ENCODE assay signal across 8 cellular contexts in the genomic region with DNA sequence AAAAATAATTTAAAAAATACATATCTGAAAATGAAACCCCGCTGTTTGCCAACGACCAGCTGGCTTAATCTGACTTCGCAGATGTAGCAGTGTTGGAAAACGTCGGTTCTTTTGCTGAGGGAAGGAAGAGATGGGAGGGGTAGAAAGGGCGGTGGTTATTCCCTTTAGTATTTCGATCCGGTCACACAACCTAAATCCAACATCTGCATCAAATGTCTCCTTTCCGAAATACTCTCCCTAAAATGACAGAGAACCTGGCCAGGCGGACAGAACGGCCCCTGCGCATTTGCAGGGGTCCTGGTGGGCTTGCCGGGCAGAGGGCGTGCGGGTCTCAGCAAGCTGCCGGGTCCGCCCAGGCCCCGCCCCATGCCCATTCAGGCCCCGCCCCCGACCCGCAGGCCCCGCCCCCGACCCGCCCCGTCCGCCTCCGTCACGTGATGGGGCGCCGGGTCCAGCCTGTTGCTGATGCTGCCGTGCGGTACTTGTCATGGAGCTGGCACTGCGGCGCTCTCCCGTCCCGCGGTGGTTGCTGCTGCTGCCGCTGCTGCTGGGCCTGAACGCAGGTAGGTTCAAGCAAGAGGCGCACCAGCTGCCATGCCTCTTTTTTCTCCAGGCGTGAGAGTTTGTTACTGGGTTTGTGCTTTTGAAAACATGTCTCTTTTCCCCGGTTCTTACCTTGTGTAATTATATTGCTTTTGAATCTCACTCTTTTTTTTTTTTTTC. TPM values are rescaled to one million over a fixed set of nuclear protein-coding genes. Genes with fewer than 3 reads are reported as not detected.
DNase-seq lines count a peak whose midpoint lies in the region; ATAC-seq, FAIRE-seq and TF ChIP-seq lines count a peak whose summit lies in the region.

A gene with protein sequence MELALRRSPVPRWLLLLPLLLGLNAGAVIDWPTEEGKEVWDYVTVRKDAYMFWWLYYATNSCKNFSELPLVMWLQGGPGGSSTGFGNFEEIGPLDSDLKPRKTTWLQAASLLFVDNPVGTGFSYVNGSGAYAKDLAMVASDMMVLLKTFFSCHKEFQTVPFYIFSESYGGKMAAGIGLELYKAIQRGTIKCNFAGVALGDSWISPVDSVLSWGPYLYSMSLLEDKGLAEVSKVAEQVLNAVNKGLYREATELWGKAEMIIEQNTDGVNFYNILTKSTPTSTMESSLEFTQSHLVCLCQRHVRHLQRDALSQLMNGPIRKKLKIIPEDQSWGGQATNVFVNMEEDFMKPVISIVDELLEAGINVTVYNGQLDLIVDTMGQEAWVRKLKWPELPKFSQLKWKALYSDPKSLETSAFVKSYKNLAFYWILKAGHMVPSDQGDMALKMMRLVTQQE (plus strand): TSS at position 459 of the 723 bp plus-strand sequence. CDS start 29 bp downstream, at position 488.

- peaks cover 11% of the 10 kb centered on the region for H3K4me1 ChIP-seq in CD4-positive, CD25-positive, alpha-beta regulatory T cell (ENCODE audit: control insufficient read depth, insufficient read depth, low read length, poor library complexity, severe bottlenecking)
- peaks cover 14% of the 10 kb centered on the region for H3K4me1 ChIP-seq in endothelial cell of umbilical vein (ENCODE audit: control insufficient read depth, extremely low read depth, insufficient read depth, low read length)

- H3K27ac ChIP-seq in CD4-positive, CD25-positive, alpha-beta regulatory T cell (ENCODE audit: insufficient read depth, low read length, poor library complexity, severe bottlenecking) = peak within 1 kb of the TSS; percentile 47
- H3K27ac ChIP-seq in endothelial cell of umbilical vein (ENCODE audit: insufficient read depth, low read depth, low read length) = no peak within 1 kb of the TSS

- H2AFZ ChIP-seq in endothelial cell of umbilical vein (ENCODE audit: low read depth, low read length) = peak within 1 kb of the TSS; percentile 98

- TF ChIP-seq POLR2A in endothelial cell of umbilical vein (IDR thresholded peaks at IDR 0.05; ENCODE audit: low read depth, low read length) = no peak

- H3K4me1 Mint-ChIP-seq in CD4-positive, CD25-positive, alpha-beta regulatory T cell = peaks cover 9 to 28% (median 18%) of the 10 kb centered on the region in 4 donors

- no peaks in the 10 kb centered on the region for H3K36me3 ChIP-seq in CD4-positive, CD25-positive, alpha-beta regulatory T cell (ENCODE audit: control insufficient read depth, insufficient read depth, low read length)
- H3K36me3 ChIP-seq in endothelial cell of umbilical vein (ENCODE audit: control insufficient read depth in 2 of 2, extremely low read depth in 1 of 2, insufficient read depth in 2 of 2, low read length in 2 of 2) = no peaks in the 10 kb centered on the region

- peaks cover 3% of the 10 kb centered on the region for H3K27me3 ChIP-seq in CD4-positive, CD25-positive, alpha-beta regulatory T cell (ENCODE audit: control insufficient read depth, insufficient read depth, low read length)
- H3K27me3 ChIP-seq in endothelial cell of umbilical vein (ENCODE audit: control insufficient read depth in 2 of 2, insufficient read depth in 2 of 2, low read length in 2 of 2) = peaks cover 0 to 4% of the 10 kb centered on the region in 2 experiments

- H3K9me1 ChIP-seq in endothelial cell of umbilical vein (replicated peaks; ENCODE audit: control insufficient read depth, extremely low read depth, insufficient read depth, low read length) = no peaks in the 10 kb centered on the region

- H3K79me2 ChIP-seq in endothelial cell of umbilical vein (ENCODE audit: control insufficient read depth, insufficient read depth, low read length) = no peaks in the 10 kb centered on the region

- H3K4me3 ChIP-seq in CD4-positive, CD25-positive, alpha-beta regulatory T cell (ENCODE audit: low read depth, low read length) = peak within 1 kb of the TSS; percentile 90
- peak within 1 kb of the TSS; percentile 64 to 85 (median 74) for H3K4me3 ChIP-seq in endothelial cell of umbilical vein (replicated peaks in 1 of 3; ENCODE audit: insufficient read depth in 1 of 3, low read depth in 1 of 3, low read length in 3 of 3)

- ATAC-seq in CD4-positive, CD25-positive, alpha-beta regulatory T cell (ENCODE audit: low read depth in 2 of 2) = peak; percentile 92 to 93
- peak; percentile 68 for ATAC-seq in GM19455 (IDR thresholded peaks at IDR 0.05; ENCODE audit: unreplicated experiment)

- no peaks in the 10 kb centered on the region for H3K9me3 ChIP-seq in CD4-positive, CD25-positive, alpha-beta regulatory T cell (ENCODE audit: control insufficient read depth in 2 of 2, low read length in 2 of 2)
- H3K9me3 ChIP-seq in endothelial cell of umbilical vein (replicated peaks; ENCODE audit: control insufficient read depth, insufficient read depth, low read length) = no peaks in the 10 kb centered on the region

- no peaks in the 10 kb centered on the region for H4K20me1 ChIP-seq in endothelial cell of umbilical vein (replicated peaks; ENCODE audit: control insufficient read depth, extremely low read depth, insufficient read depth, low read length)

- H3K4me2 ChIP-seq in endothelial cell of umbilical vein (ENCODE audit: insufficient read depth, low read length) = peak within 1 kb of the TSS; percentile 92

- H3K9ac ChIP-seq in endothelial cell of umbilical vein (replicated peaks; ENCODE audit: extremely low read depth, insufficient read depth, low read length) = peak within 1 kb of the TSS; percentile 59

- peaks cover 35% of the 10 kb centered on the region for H3K27me3 Mint-ChIP-seq in CD4-positive, CD25-positive, alpha-beta regulatory T cell

- DNase-seq in CD4-positive, CD25-positive, alpha-beta regulatory T cell = peak; percentile 76 to 82 (median 79)
- DNase-seq in HS-5 (ENCODE audit: low read depth) = peak; percentile 23
- DNase-seq in NOMO-1 treated with dmso at 0.1 percent for 144 hours (lab: John Stamatoyannopoulos, UW; ENCODE audit: unreplicated experiment) = peak; percentile 64
- peak; percentile 36 for DNase-seq in activated CD8-positive, alpha-beta memory T cell treated with anti-CD3 and anti-CD28 coated beads, Interleukin-2, amount 50 U/mL, for 24 hours (ENCODE audit: extremely low read depth)
- peak; percentile 85 for DNase-seq in endothelial cell of umbilical vein (ENCODE audit: low read depth, low spot score)
- DNase-seq in middle frontal gyrus (ENCODE audit: extremely low spot score, low spot score) = peak; percentile 42
- DNase-seq in stimulated activated CD8-positive, alpha-beta memory T cell treated with anti-CD3 and anti-CD28 coated beads, Interleukin-2, amount 100 ng/mL, for 1 hour (ENCODE audit: low read depth in 2 of 2) = peak; percentile 64 to 71

- intact Hi-C loops in endothelial cell of umbilical vein (cut with micrococcal nuclease) = loop anchor here (1.0 to 5.0 kb wide), 3 partner anchors 17 to 109 kb away; a partner anchor contains a TSS

- peaks cover 0 to 2% (median 0%) of the 10 kb centered on the region in 7 donors for H3K9me3 Mint-ChIP-seq in CD4-positive, CD25-positive, alpha-beta regulatory T cell

- CTCF ChIA-PET in endothelial cell of umbilical vein (lab: Charles Lee) = interaction anchor here (0.6 to 2.5 kb wide), 8 partner anchors 10 to 851 kb away, joined by 3 to 13 read pairs (median 6); a partner anchor contains a TSS

- H3K4me3 Mint-ChIP-seq in CD4-positive, CD25-positive, alpha-beta regulatory T cell = peak within 1 kb of the TSS; percentile 92 to 99 (median 94)

- POLR2A ChIA-PET in endothelial cell of umbilical vein (lab: Charles Lee) = interaction anchor here (0.7 kb wide), 1 partner anchor 154 kb away, joined by 8 read pairs; no protein-coding TSS in a partner anchor

- FAIRE-seq in endothelial cell of umbilical vein (lab: Jason Lieb, UNC) = peak; percentile 94

- TF ChIP-seq CTCF in endothelial cell of umbilical vein (IDR thresholded peaks at IDR 0.05; ENCODE audit: extremely low read depth in 1 of 2, insufficient read depth in 1 of 2, low read depth in 1 of 2, low read length in 2 of 2) = no peak

- BruUV-seq in endothelial cell of umbilical vein (replicated peaks; lab: Mats Ljungman, UMichigan) = no TSS peak

- peaks cover 4% of the 10 kb centered on the region for H3K36me3 Mint-ChIP-seq in CD4-positive, CD25-positive, alpha-beta regulatory T cell

- dilution Hi-C loops in endothelial cell of umbilical vein (cut with MboI; ENCODE audit: extremely low pct_ligation_motif_present, low sequenced_read_pairs) = no loop called here

- peak within 1 kb of the TSS; percentile 91 to 94 (median 93) for H3K27ac Mint-ChIP-seq in CD4-positive, CD25-positive, alpha-beta regulatory T cell

TF ChIP-seq in endothelial cell of umbilical vein, 7 proteins besides CTCF, POLR2A, EP300 and RAD21:
- TF ChIP-seq POLR2AphosphoS5 (IDR thresholded peaks at IDR 0.05; ENCODE audit: insufficient read depth, low read depth, low read length) = peak; percentile 56
- no peak for TF ChIP-seq MYC (IDR thresholded peaks at IDR 0.05; ENCODE audit: low read depth, low read length)
- TF ChIP-seq, protein P1, sequence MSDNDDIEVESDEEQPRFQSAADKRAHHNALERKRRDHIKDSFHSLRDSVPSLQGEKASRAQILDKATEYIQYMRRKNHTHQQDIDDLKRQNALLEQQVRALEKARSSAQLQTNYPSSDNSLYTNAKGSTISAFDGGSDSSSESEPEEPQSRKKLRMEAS (IDR thresholded peaks at IDR 0.05; ENCODE audit: insufficient read depth, insufficient read length) = peak; percentile 57
- no peak for TF ChIP-seq JUN (IDR thresholded peaks at IDR 0.05; ENCODE audit: borderline replicate concordance, insufficient read depth, insufficient read length, low read depth)
- TF ChIP-seq GATA2 (IDR thresholded peaks at IDR 0.05; ENCODE audit: insufficient read depth, insufficient read length, low read depth, low read length) = no peak
TF ChIP-seq in endothelial cell of umbilical vein: peak in this region for 2.

RNA-seq across cellular contexts. Expression of the gene that starts here (rescaled TPM):
- 14.5 TPM for total RNA-seq in CD4-positive, CD25-positive, alpha-beta regulatory T cell
- polyA plus RNA-seq in CD4-positive, CD25-positive, alpha-beta regulatory T cell = 10 to 100 TPM; 18.9 to 24.9 (median 23.3) TPM
- total RNA-seq in endothelial cell of umbilical vein = 38.6 and 49.4 TPM in 2 replicates
- polyA plus RNA-seq in endothelial cell of umbilical vein = 35.3 and 43.6 TPM in 2 replicates
- polyA plus RNA-seq in endothelial cell of umbilical vein (2011; cell fraction: cytosol; rRNA removed) = 42.8 and 43.1 TPM in 2 replicates
- 59.9 and 74.0 TPM in 2 replicates for polyA plus RNA-seq in endothelial cell of umbilical vein (2011; cell fraction: nucleus; rRNA removed)
- 69.0 and 72.9 TPM in 2 replicates for polyA plus RNA-seq in endothelial cell of umbilical vein (2012)
- polyA minus RNA-seq in endothelial cell of umbilical vein = 17.9 and 20.0 TPM in 2 replicates
- 8.7 TPM for polyA minus RNA-seq in endothelial cell of umbilical vein (2011; cell fraction: cytosol; rRNA and poly(A)+ RNA removed)
- polyA minus RNA-seq in endothelial cell of umbilical vein (2011; cell fraction: nucleus; rRNA and poly(A)+ RNA removed) = 9.1 and 11.4 TPM in 2 replicates

Comparison
In these comparisons a context has a peak if more than half of its experiments do, and no peak if none do; other contexts are left out.
1. DNase-seq: peak in every context shown above with its lines; median percentile 85 in endothelial cell of umbilical vein; 79 in CD4-positive, CD25-positive, alpha-beta regulatory T cell; 68 in stimulated activated CD8-positive, alpha-beta memory T cell treated with anti-CD3 and anti-CD28 coated beads, Interleukin-2, amount 100 ng/mL, for 1 hour; 64 in NOMO-1 treated with dmso at 0.1 percent for 144 hours; 42 in middle frontal gyrus; 36 in activated CD8-positive, alpha-beta memory T cell treated with anti-CD3 and anti-CD28 coated beads, Interleukin-2, amount 50 U/mL, for 24 hours; 23 in HS-5.